ENCODE assay signal across 21 cellular contexts in genomic region chr12:62375603-62376002, GRCh38.
"Had no signal": no experiment of that assay in that cellular context is flagged by ENCODE, and none has a peak within 500 bp of the region (broad histone marks: within the 10 kb centered on the region; RNA-seq: fewer than 3 reads in every experiment).

No MANE protein-coding gene starts in this region.

- ATAC-seq: effector memory CD8-positive, alpha-beta T cell; heart right ventricle; mucosa of descending colon; stimulated activated naive B cell treated with anti-CD40 and anti-IgM and Interleukin-4, amounts not matched to agents 10 μg/mL and 1 μg/mL and 100 μg/mL, for 72 hours had no signal

- H3K4me3 Mint-ChIP-seq: activated naive CD4-positive, alpha-beta T cell treated with anti-CD3 and anti-CD28 coated beads, Interleukin-2, amount 10 ng/mL, durations not matched to agents 7 days and 5 days; effector memory CD8-positive, alpha-beta T cell; immature natural killer cell; naive B cell; neural crest cell; stimulated activated naive B cell treated with anti-CD40 and anti-IgM and Interleukin-4, amounts not matched to agents 10 μg/mL and 1 μg/mL and 100 μg/mL, for 72 hours had no signal

- H3K9me3 Mint-ChIP-seq: activated naive CD4-positive, alpha-beta T cell treated with anti-CD3 and anti-CD28 coated beads, Interleukin-2, amount 10 ng/mL, durations not matched to agents 7 days and 5 days; activated T-helper 2 cell treated with anti-CD3 and anti-CD28 coated beads, Interferon-gamma antibody, Interleukin-2, Interleukin-4, amounts not matched to agents 10 μg/mL and 5 μg/mL and 100 μg/mL, durations not matched to agents 14 hours and 24 hours and 36 hours; effector memory CD8-positive, alpha-beta T cell; immature natural killer cell; naive B cell; neural crest cell; stimulated activated naive B cell treated with anti-CD40 and anti-IgM and Interleukin-4, amounts not matched to agents 10 μg/mL and 1 μg/mL and 100 μg/mL, for 72 hours had no signal

- DNase-seq: activated CD4-positive, alpha-beta T cell treated with anti-CD3 and anti-CD28 coated beads for 1 hour; activated CD4-positive, alpha-beta T cell treated with anti-CD3 and anti-CD28 coated beads, Interleukin-2, amount 50 U/mL, for 48 hours; activated naive CD4-positive, alpha-beta T cell treated with anti-CD3 and anti-CD28 coated beads, Interleukin-2, amount 10 ng/mL, durations not matched to agents 7 days and 5 days; activated T-cell treated with anti-CD3 and anti-CD28 coated beads, Interleukin-2, amount 50 U/mL, for 1 hour; amniotic stem cell; effector memory CD8-positive, alpha-beta T cell; esophagus squamous epithelium; heart right ventricle; immature natural killer cell; kidney glomerular epithelial cell; left ventricle myocardium inferior; mucosa of descending colon; naive B cell; retina; stimulated activated naive B cell treated with anti-CD40 and anti-IgM and Interleukin-4, amounts not matched to agents 10 μg/mL and 1 μg/mL and 100 μg/mL, for 72 hours; thyroid gland; uterus; WERI-Rb-1 had no signal

- H3K4me1 Mint-ChIP-seq: neural crest cell had no signal

- H3K27me3 Mint-ChIP-seq: activated naive CD4-positive, alpha-beta T cell treated with anti-CD3 and anti-CD28 coated beads, Interleukin-2, amount 10 ng/mL, durations not matched to agents 7 days and 5 days; effector memory CD8-positive, alpha-beta T cell; naive B cell; stimulated activated naive B cell treated with anti-CD40 and anti-IgM and Interleukin-4, amounts not matched to agents 10 μg/mL and 1 μg/mL and 100 μg/mL, for 72 hours had no signal

- H3K4me3 ChIP-seq: cardiac muscle cell, esophagus squamous epithelium, heart right ventricle, left ventricle myocardium inferior, mucosa of descending colon, thyroid gland, uterus had no signal

- H3K27ac Mint-ChIP-seq: activated naive CD4-positive, alpha-beta T cell treated with anti-CD3 and anti-CD28 coated beads, Interleukin-2, amount 10 ng/mL, durations not matched to agents 7 days and 5 days; activated T-helper 2 cell treated with anti-CD3 and anti-CD28 coated beads, Interferon-gamma antibody, Interleukin-2, Interleukin-4, amounts not matched to agents 10 μg/mL and 5 μg/mL and 100 μg/mL, durations not matched to agents 14 hours and 24 hours and 36 hours; stimulated activated naive B cell treated with anti-CD40 and anti-IgM and Interleukin-4, amounts not matched to agents 10 μg/mL and 1 μg/mL and 100 μg/mL, for 72 hours had no signal
